19 cellular contexts compared by ENCODE assay signal in the genomic region with DNA sequence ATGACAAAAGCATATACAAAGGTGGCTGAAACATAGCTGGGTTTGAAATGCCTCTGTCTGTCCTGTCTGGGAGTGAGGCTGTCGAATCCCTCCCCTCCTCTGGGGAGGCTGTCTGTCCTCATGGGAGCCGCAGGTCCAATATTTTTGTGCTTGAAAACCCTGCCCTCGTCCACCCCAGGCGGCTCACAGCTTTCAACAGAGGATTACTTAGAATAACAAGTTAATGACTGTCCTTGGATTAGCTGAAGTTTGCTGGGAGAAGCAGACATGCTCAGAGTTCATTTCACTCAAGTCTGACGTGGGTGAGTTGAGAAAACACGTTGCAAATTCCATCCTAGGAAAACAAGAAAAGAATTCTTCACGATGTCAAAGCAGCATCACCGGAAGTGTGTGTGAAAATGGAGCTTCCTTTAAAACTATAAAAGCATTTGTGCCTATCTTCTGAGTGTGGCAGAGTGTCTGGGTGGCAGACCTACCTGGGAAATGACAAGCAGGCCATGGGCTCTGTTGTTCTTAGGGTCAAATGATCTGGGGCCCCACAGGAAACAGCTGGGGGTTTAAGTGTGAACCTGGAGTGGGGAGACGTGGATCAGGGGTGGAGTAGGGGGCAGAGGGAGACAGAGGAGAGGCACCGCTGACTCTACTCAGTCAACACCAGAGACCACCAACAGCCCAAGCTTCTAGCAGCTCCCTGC.
DNase-seq lines count a peak whose midpoint lies in the region; ATAC-seq, FAIRE-seq and TF ChIP-seq lines count a peak whose summit lies in the region.
"Had no signal": no experiment of that assay in that cellular context is flagged by ENCODE, and none has a peak within 500 bp of the region (broad histone marks: within the 10 kb centered on the region; RNA-seq: fewer than 3 reads in every experiment).

No MANE protein-coding gene starts in this region.

- H3K27ac ChIP-seq in HEK293 (ENCODE audit: extremely low read depth, low read depth, low read length) (no peak overlapping the region), kidney (ENCODE audit: low read depth in 2 of 2, low read length in 2 of 2) (peak overlapping the region; percentile 50 to 61)
- H3K27ac ChIP-seq: BLaER1, neutrophil, transverse colon had no signal

- intact Hi-C loops in kidney (cut with DNase I): no loop called here
- intact Hi-C loops in sciatic nerve (cut with DNase I): no loop called here

- peak; percentile 17 for ATAC-seq in sciatic nerve
- ATAC-seq in HG03432 (IDR thresholded peaks at IDR 0.05; ENCODE audit: unreplicated experiment): no peak
- ATAC-seq: activated CD4-positive, alpha-beta T cell treated with anti-CD3 and anti-CD28 coated beads for 36 hours had no signal

- TF ChIP-seq CTCF in HEK293 (tag by site-specific recombination; IDR thresholded peaks at IDR 0.05) (no peak), bronchial epithelial cell (IDR thresholded peaks at IDR 0.05; ENCODE audit: insufficient read depth, low read length, severe bottlenecking) (no peak), kidney (IDR thresholded peaks at IDR 0.05; ENCODE audit: borderline replicate concordance, extremely low read depth, insufficient read depth) (no peak)

- POLR2A ChIA-PET in HEK293 (lab: Yijun Ruan, JAX): no interaction called here

- H3K36me3 ChIP-seq in HEK293 (ENCODE audit: control insufficient read depth in 2 of 2, insufficient read depth in 1 of 2, low read length in 2 of 2) (no peaks in the 10 kb centered on the region), bronchial epithelial cell (ENCODE audit: control insufficient read depth, insufficient read depth, low read length) (no peaks in the 10 kb centered on the region), kidney (ENCODE audit: control insufficient read depth in 1 of 2, insufficient read depth in 2 of 2, low read length in 2 of 2) (no peaks in the 10 kb centered on the region)
- H3K36me3 ChIP-seq: BLaER1, neutrophil, transverse colon had no signal

- no peak overlapping the region for H3K4me3 ChIP-seq in HEK293 (ENCODE audit: low read depth, low read length)
- no peak overlapping the region for H3K4me3 ChIP-seq in bronchial epithelial cell (ENCODE audit: low read depth, low read length)
- no peak overlapping the region for H3K4me3 ChIP-seq in kidney (ENCODE audit: low read length in 2 of 2)
- H3K4me3 ChIP-seq: BLaER1, skin epidermis, transverse colon had no signal

- no peaks in the 10 kb centered on the region for H3K27me3 ChIP-seq in bronchial epithelial cell (ENCODE audit: control insufficient read depth, insufficient read depth, low read length)
- H3K27me3 ChIP-seq: BLaER1, transverse colon had no signal

- peak; percentile 23 for DNase-seq in bronchial epithelial cell (ENCODE audit: low read depth)
- DNase-seq in kidney: no peak
- DNase-seq in sciatic nerve (ENCODE audit: low spot score): no peak
- DNase-seq in NCI-H187 treated with DMSO at 0.1 percent for 48 hours (lab: John Stamatoyannopoulos, UW): no peak
- no peak for DNase-seq in ecto neural progenitor cell (ENCODE audit: low spot score)
- DNase-seq in NCI-H2227 (lab: John Stamatoyannopoulos, UW; ENCODE audit: unreplicated experiment): no peak
- DNase-seq: activated CD4-positive, alpha-beta T cell treated with anti-CD3 and anti-CD28 coated beads for 36 hours; DMS53; effector CD4-positive, alpha-beta T cell; NCI-H2029; OCI-M1; SK-N-SH; T1000; transverse colon had no signal

- FAIRE-seq in bronchial epithelial cell (lab: Jason Lieb, UNC): no peak
- no peak for FAIRE-seq in kidney (lab: Jason Lieb, UNC)

- H3K9me3 ChIP-seq in HEK293 (ENCODE audit: control insufficient read depth, insufficient read depth, low read depth, low read length): no peaks in the 10 kb centered on the region
- no peaks in the 10 kb centered on the region for H3K9me3 ChIP-seq in kidney (ENCODE audit: control insufficient read depth in 1 of 2, low read length in 2 of 2)
- H3K9me3 ChIP-seq: BLaER1, neutrophil, SK-N-SH, transverse colon had no signal

- H3K4me1 ChIP-seq in HEK293 (ENCODE audit: control insufficient read depth, insufficient read depth, low read length) (no peaks in the 10 kb centered on the region), kidney (ENCODE audit: control insufficient read depth in 1 of 2, insufficient read depth in 1 of 2, low read depth in 1 of 2, low read length in 2 of 2) (peaks cover 5 to 17% of the 10 kb centered on the region in 2 donors)

- CTCF ChIA-PET in HEK293 (lab: Yijun Ruan, JAX): interaction anchor here (0.6 to 0.7 kb wide), 2 partner anchors 27 to 79 kb away, joined by 3 to 4 read pairs; no protein-coding TSS in a partner anchor

- H3K9ac ChIP-seq in kidney (ENCODE audit: low read length in 2 of 2): no peak overlapping the region
- H3K9ac ChIP-seq: BLaER1, SK-N-SH had no signal

TF ChIP-seq in HEK293, 187 proteins besides CTCF, POLR2A, EP300 and RAD21:
- TF ChIP-seq ZNF473 (tag by site-specific recombination; IDR thresholded peaks at IDR 0.05) (no peak), TCF7L2 (IDR thresholded peaks at IDR 0.05; ENCODE audit: borderline replicate concordance, low read depth, low read length) (0 out of 2 replicates have a peak, but pooled peaks have one; percentile 45)
TF ChIP-seq in HEK293: peak in this region for 1.
